In genomic region chr17:3802461-3803307, GRCh38 we compare ENCODE assay signal across 1 cellular context.
TF ChIP-seq lines count a peak whose summit lies in the region.

No MANE protein-coding gene starts in this region.

TF ChIP-seq in HepG2, 621 proteins besides CTCF, POLR2A, EP300 and RAD21 (continued from another document and continues in another):
- TF ChIP-seq, protein P1, sequence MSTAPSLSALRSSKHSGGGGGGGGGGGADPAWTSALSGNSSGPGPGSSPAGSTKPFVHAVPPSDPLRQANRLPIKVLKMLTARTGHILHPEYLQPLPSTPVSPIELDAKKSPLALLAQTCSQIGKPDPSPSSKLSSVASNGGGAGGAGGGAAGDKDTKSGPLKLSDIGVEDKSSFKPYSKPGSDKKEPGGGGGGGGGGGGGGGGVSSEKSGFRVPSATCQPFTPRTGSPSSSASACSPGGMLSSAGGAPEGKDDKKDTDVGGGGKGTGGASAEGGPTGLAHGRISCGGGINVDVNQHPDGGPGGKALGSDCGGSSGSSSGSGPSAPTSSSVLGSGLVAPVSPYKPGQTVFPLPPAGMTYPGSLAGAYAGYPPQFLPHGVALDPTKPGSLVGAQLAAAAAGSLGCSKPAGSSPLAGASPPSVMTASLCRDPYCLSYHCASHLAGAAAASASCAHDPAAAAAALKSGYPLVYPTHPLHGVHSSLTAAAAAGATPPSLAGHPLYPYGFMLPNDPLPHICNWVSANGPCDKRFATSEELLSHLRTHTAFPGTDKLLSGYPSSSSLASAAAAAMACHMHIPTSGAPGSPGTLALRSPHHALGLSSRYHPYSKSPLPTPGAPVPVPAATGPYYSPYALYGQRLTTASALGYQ (CRISPR knock-in tag; IDR thresholded peaks at IDR 0.05) = peak; percentile 94
- TF ChIP-seq POLR2G (IDR thresholded peaks at IDR 0.05; ENCODE audit: low read depth, low read length) = peak; percentile 79
- TF ChIP-seq CEBPZ (IDR thresholded peaks at IDR 0.05; ENCODE audit: low read length) = no peak
- TF ChIP-seq GPBP1L1 (CRISPR knock-in tag; IDR thresholded peaks at IDR 0.05) = no peak
- TF ChIP-seq, protein P2, sequence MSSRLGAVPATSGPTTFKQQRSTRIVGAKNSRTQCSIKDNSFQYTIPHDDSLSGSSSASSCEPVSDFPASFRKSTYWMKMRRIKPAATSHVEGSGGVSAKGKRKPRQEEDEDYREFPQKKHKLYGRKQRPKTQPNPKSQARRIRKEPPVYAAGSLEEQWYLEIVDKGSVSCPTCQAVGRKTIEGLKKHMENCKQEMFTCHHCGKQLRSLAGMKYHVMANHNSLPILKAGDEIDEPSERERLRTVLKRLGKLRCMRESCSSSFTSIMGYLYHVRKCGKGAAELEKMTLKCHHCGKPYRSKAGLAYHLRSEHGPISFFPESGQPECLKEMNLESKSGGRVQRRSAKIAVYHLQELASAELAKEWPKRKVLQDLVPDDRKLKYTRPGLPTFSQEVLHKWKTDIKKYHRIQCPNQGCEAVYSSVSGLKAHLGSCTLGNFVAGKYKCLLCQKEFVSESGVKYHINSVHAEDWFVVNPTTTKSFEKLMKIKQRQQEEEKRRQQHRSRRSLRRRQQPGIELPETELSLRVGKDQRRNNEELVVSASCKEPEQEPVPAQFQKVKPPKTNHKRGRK (CRISPR knock-in tag; IDR thresholded peaks at IDR 0.05) = no peak
- no peak for TF ChIP-seq ZNF775 (CRISPR knock-in tag; IDR thresholded peaks at IDR 0.05; ENCODE audit: borderline replicate concordance)
- TF ChIP-seq CEBPG (CRISPR knock-in tag; IDR thresholded peaks at IDR 0.05) = peak; percentile 98
- TF ChIP-seq, protein P3, sequence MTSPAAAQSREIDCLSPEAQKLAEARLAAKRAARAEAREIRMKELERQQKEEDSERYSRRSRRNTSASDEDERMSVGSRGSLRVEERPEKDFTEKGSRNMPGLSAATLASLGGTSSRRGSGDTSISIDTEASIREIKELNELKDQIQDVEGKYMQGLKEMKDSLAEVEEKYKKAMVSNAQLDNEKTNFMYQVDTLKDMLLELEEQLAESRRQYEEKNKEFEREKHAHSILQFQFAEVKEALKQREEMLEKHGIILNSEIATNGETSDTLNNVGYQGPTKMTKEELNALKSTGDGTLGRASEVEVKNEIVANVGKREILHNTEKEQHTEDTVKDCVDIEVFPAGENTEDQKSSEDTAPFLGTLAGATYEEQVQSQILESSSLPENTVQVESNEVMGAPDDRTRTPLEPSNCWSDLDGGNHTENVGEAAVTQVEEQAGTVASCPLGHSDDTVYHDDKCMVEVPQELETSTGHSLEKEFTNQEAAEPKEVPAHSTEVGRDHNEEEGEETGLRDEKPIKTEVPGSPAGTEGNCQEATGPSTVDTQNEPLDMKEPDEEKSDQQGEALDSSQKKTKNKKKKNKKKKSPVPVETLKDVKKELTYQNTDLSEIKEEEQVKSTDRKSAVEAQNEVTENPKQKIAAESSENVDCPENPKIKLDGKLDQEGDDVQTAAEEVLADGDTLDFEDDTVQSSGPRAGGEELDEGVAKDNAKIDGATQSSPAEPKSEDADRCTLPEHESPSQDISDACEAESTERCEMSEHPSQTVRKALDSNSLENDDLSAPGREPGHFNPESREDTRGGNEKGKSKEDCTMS (CRISPR knock-in tag; conservative IDR thresholded peaks at IDR 0.05) = no peak
- TF ChIP-seq ZNF710 (CRISPR knock-in tag; IDR thresholded peaks at IDR 0.05; ENCODE audit: borderline replicate concordance) = peak; percentile 88; the same call in 1 of the 2 replicates
- TF ChIP-seq KAT2B (IDR thresholded peaks at IDR 0.05; ENCODE audit: borderline replicate concordance, low read depth, low read length) = no peak
- TF ChIP-seq ZNF253 (CRISPR knock-in tag; IDR thresholded peaks at IDR 0.05; ENCODE audit: borderline replicate concordance) = no peak
- TF ChIP-seq ZNF782 (CRISPR knock-in tag; IDR thresholded peaks at IDR 0.05; ENCODE audit: borderline replicate concordance) = no peak; the same call in 1 of the 2 replicates
- TF ChIP-seq ZNF841 (CRISPR knock-in tag; IDR thresholded peaks at IDR 0.05; ENCODE audit: borderline replicate concordance) = no peak
- TF ChIP-seq GPN1 (CRISPR knock-in tag; IDR thresholded peaks at IDR 0.05; ENCODE audit: borderline replicate concordance) = no peak
- no peak for TF ChIP-seq ZNF75D (CRISPR knock-in tag; IDR thresholded peaks at IDR 0.05; ENCODE audit: borderline replicate concordance)
- peak; percentile 74; the same call in 1 of the 2 replicates for TF ChIP-seq ZNF580 (CRISPR knock-in tag; IDR thresholded peaks at IDR 0.05; ENCODE audit: borderline replicate concordance, low read depth)
- no peak for TF ChIP-seq CENPX (CRISPR knock-in tag; IDR thresholded peaks at IDR 0.05)
- TF ChIP-seq FOXA1 (IDR thresholded peaks at IDR 0.05) = 0 out of 2 replicates have a peak, but pooled peaks have one; percentile 48
- peak; percentile 95 for TF ChIP-seq FOXA1 (CRISPR knock-in tag; IDR thresholded peaks at IDR 0.05)
- no peak for TF ChIP-seq ZNF576 (CRISPR knock-in tag; IDR thresholded peaks at IDR 0.05)
- TF ChIP-seq EEA1 (CRISPR knock-in tag; IDR thresholded peaks at IDR 0.05; ENCODE audit: borderline replicate concordance) = no peak
- TF ChIP-seq, protein P4, sequence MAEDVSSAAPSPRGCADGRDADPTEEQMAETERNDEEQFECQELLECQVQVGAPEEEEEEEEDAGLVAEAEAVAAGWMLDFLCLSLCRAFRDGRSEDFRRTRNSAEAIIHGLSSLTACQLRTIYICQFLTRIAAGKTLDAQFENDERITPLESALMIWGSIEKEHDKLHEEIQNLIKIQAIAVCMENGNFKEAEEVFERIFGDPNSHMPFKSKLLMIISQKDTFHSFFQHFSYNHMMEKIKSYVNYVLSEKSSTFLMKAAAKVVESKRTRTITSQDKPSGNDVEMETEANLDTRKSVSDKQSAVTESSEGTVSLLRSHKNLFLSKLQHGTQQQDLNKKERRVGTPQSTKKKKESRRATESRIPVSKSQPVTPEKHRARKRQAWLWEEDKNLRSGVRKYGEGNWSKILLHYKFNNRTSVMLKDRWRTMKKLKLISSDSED (CRISPR knock-in tag; IDR thresholded peaks at IDR 0.05) = no peak
- peak; percentile 52; the same call in 1 of the 2 replicates for TF ChIP-seq ARNT2 (CRISPR knock-in tag; IDR thresholded peaks at IDR 0.05; ENCODE audit: low read depth)
- TF ChIP-seq, protein P5, sequence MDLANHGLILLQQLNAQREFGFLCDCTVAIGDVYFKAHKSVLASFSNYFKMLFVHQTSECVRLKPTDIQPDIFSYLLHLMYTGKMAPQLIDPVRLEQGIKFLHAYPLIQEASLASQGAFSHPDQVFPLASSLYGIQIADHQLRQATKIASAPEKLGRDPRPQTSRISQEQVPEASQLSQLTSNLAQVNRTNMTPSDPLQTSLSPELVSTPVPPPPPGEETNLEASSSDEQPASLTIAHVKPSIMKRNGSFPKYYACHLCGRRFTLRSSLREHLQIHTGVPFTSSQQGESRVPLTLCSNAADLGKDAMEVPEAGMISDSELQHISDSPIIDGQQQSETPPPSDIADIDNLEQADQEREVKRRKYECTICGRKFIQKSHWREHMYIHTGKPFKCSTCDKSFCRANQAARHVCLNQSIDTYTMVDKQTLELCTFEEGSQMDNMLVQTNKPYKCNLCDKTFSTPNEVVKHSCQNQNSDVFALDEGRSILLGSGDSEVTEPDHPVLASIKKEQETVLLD (CRISPR knock-in tag; IDR thresholded peaks at IDR 0.05; ENCODE audit: low read depth) = no peak; the same call in 1 of the 2 replicates
- peak; percentile 73; the same call in 1 of the 2 replicates for TF ChIP-seq SALL2 (CRISPR knock-in tag; IDR thresholded peaks at IDR 0.05)
- peak; percentile 73; the same call in 1 of the 2 replicates for TF ChIP-seq TGIF2 (CRISPR knock-in tag; IDR thresholded peaks at IDR 0.05)
- no peak for TF ChIP-seq ZNF142 (CRISPR knock-in tag; IDR thresholded peaks at IDR 0.05)
- no peak for TF ChIP-seq ZSCAN25 (CRISPR knock-in tag; IDR thresholded peaks at IDR 0.05)
